Comparison of ENCODE assay signal across 8 cellular contexts in genomic region chr11:57311109-57311936, GRCh38. TPM values are rescaled to one million over a fixed set of nuclear protein-coding genes. Genes with fewer than 3 reads are reported as not detected.
DNase-seq lines count a peak whose midpoint lies in the region; ATAC-seq and TF ChIP-seq lines count a peak whose summit lies in the region.

No MANE protein-coding gene starts in this region.

- no peak for TF ChIP-seq EP300 in ovary (IDR thresholded peaks at IDR 0.05)

- DNase-seq in CD4-positive, alpha-beta memory T cell = peak in 1 of 5 donors; percentile 46
- DNase-seq in RPMI7951 (ENCODE audit: low read depth) (peak; percentile 95), glutamatergic neuron (peak; percentile 77), ovary (peak; percentile 92 to 97 (median 96))

- WGBS in ovary, 3 donors = 0 to 1% (median 1%) methylated on average over 27 to 31 of the region's 31 CpGs
- WGBS in urinary bladder = 3% methylated on average over 31 of the region's 31 CpGs

- ATAC-seq in GM19455 (IDR thresholded peaks at IDR 0.05; ENCODE audit: unreplicated experiment) = peak; percentile 95
- ATAC-seq in HG03520 (IDR thresholded peaks at IDR 0.05; ENCODE audit: unreplicated experiment) = peak; percentile 85

- H3K9me3 Mint-ChIP-seq in CD4-positive, alpha-beta memory T cell = no peaks in the 10 kb centered on the region
- H3K9me3 Mint-ChIP-seq in activated naive CD8-positive, alpha-beta T cell (ENCODE audit: low read depth) = no peaks in the 10 kb centered on the region
- H3K9me3 Mint-ChIP-seq in glutamatergic neuron (ENCODE audit: unreplicated experiment) = peaks cover 23% of the 10 kb centered on the region

- H3K27ac Mint-ChIP-seq in CD4-positive, alpha-beta memory T cell = peak overlapping the region in 1 of 7 donors; percentile 8
- no peak overlapping the region for H3K27ac Mint-ChIP-seq in activated naive CD8-positive, alpha-beta T cell
- H3K27ac Mint-ChIP-seq in glutamatergic neuron (ENCODE audit: unreplicated experiment) = no peak overlapping the region

- peak; percentile 50 for TF ChIP-seq POLR2A in ovary (IDR thresholded peaks at IDR 0.05)

- CTCF ChIA-PET in CD4-positive, alpha-beta memory T cell (lab: Charles Lee; ENCODE audit: partially characterized antibody) = no interaction called here

- peaks cover 0 to 2% of the 10 kb centered on the region in 2 donors for H3K27me3 Mint-ChIP-seq in CD4-positive, alpha-beta memory T cell
- H3K27me3 Mint-ChIP-seq in activated naive CD8-positive, alpha-beta T cell = no peaks in the 10 kb centered on the region
- H3K27me3 Mint-ChIP-seq in glutamatergic neuron (ENCODE audit: unreplicated experiment) = peaks cover 18% of the 10 kb centered on the region

- H3K4me3 ChIP-seq in CD4-positive, alpha-beta memory T cell (ENCODE audit: low read length in 2 of 2) = no peak overlapping the region
- peak overlapping the region; percentile 63 for H3K4me3 ChIP-seq in ovary
- H3K4me3 ChIP-seq in urinary bladder (ENCODE audit: low read depth, low read length) = peak overlapping the region; percentile 32

- intact Hi-C loops in CD4-positive, alpha-beta memory T cell (cut with micrococcal nuclease) = no loop called here
- intact Hi-C loops in ovary (cut with DNase I) = no loop called here

- no peak for TF ChIP-seq CTCF in glutamatergic neuron (IDR thresholded peaks at IDR 0.05; ENCODE audit: partially characterized antibody, unreplicated experiment)
- TF ChIP-seq CTCF in ovary (IDR thresholded peaks at IDR 0.05) = no peak

- no peaks in the 10 kb centered on the region for H3K9me3 ChIP-seq in CD4-positive, alpha-beta memory T cell (ENCODE audit: control insufficient read depth in 1 of 2, low read length in 2 of 2)
- no peaks in the 10 kb centered on the region for H3K9me3 ChIP-seq in ovary

- H3K27me3 ChIP-seq in CD4-positive, alpha-beta memory T cell (ENCODE audit: insufficient read depth, low read length) = no peaks in the 10 kb centered on the region
- no peaks in the 10 kb centered on the region for H3K27me3 ChIP-seq in ovary

- POLR2A ChIA-PET in CD4-positive, alpha-beta memory T cell (lab: Charles Lee; ENCODE audit: partially characterized antibody) = interaction anchor here (1.2 to 2.0 kb wide), 2 partner anchors 13 to 356 kb away, joined by 3 to 7 read pairs; no protein-coding TSS in a partner anchor

- H3K4me3 Mint-ChIP-seq in CD4-positive, alpha-beta memory T cell = peak overlapping the region; percentile 3 to 72 (median 48)
- H3K4me3 Mint-ChIP-seq in activated naive CD8-positive, alpha-beta T cell = peak overlapping the region; percentile 60
- peak overlapping the region; percentile 74 for H3K4me3 Mint-ChIP-seq in glutamatergic neuron (ENCODE audit: unreplicated experiment)

- H3K4me1 Mint-ChIP-seq in CD4-positive, alpha-beta memory T cell = peaks cover 6 to 13% (median 9%) of the 10 kb centered on the region in 4 donors
- peaks cover 15% of the 10 kb centered on the region for H3K4me1 Mint-ChIP-seq in activated naive CD8-positive, alpha-beta T cell (ENCODE audit: low read depth)
- peaks cover 46% of the 10 kb centered on the region for H3K4me1 Mint-ChIP-seq in glutamatergic neuron (ENCODE audit: low read depth, unreplicated experiment)

- peaks cover 4 to 11% of the 10 kb centered on the region in 2 donors for H3K36me3 Mint-ChIP-seq in CD4-positive, alpha-beta memory T cell
- peaks cover 9% of the 10 kb centered on the region for H3K36me3 Mint-ChIP-seq in activated naive CD8-positive, alpha-beta T cell
- peaks cover 11% of the 10 kb centered on the region for H3K36me3 Mint-ChIP-seq in glutamatergic neuron (ENCODE audit: unreplicated experiment)

- H3K27ac ChIP-seq in CD4-positive, alpha-beta memory T cell (ENCODE audit: low read depth, low read length) = no peak overlapping the region
- H3K27ac ChIP-seq in ovary (peak overlapping the region; percentile 76 to 84), urinary bladder (ENCODE audit: low read depth) (peak overlapping the region; percentile 77)

- H3K4me1 ChIP-seq in CD4-positive, alpha-beta memory T cell (ENCODE audit: insufficient read depth, low read length) = peaks cover 17% of the 10 kb centered on the region
- H3K4me1 ChIP-seq in ovary (ENCODE audit: insufficient read depth) (peaks cover 27% of the 10 kb centered on the region), urinary bladder (ENCODE audit: insufficient read depth) (peaks cover 3% of the 10 kb centered on the region)

- H3K36me3 ChIP-seq in CD4-positive, alpha-beta memory T cell (ENCODE audit: insufficient read depth, low read length) = no peaks in the 10 kb centered on the region
- H3K36me3 ChIP-seq in ovary = no peaks in the 10 kb centered on the region
- H3K36me3 ChIP-seq in urinary bladder (ENCODE audit: insufficient read depth) = peaks cover 2% of the 10 kb centered on the region

RNA-seq across cellular contexts. Expression of gene TNKS1BP1, which starts 13.4 kb away (rescaled TPM):
- 10 to 100 TPM; 17.2 to 23.7 TPM for total RNA-seq in CD4-positive, alpha-beta memory T cell
- 1 to 10 TPM in 1 of 2 donors, under 1 TPM in 1; 0.52 to 4.7 TPM for polyA plus RNA-seq in CD4-positive, alpha-beta memory T cell
- total RNA-seq in RPMI7951 (2014; rRNA removed; shearing (Covaris generic)) = 21.9 and 24.8 TPM in 2 replicates
- total RNA-seq in glutamatergic neuron (ENCODE audit: unreplicated experiment) (198 TPM), ovary (100 to 1,000 TPM in 5 of 7 donors, 10 to 100 TPM in 2; 45.2 to 230 (median 149) TPM), urinary bladder (33.6 TPM)
- polyA plus RNA-seq in ovary (10 to 100 TPM; 88.5 to 93.9 TPM), urinary bladder (146 TPM)

RNA-seq across cellular contexts. Expression of gene SSRP1, which starts 24.4 kb away (rescaled TPM):
- total RNA-seq in CD4-positive, alpha-beta memory T cell = 10 to 100 TPM; 69.0 to 74.3 TPM
- 10 to 100 TPM; 19.6 to 42.2 TPM for polyA plus RNA-seq in CD4-positive, alpha-beta memory T cell
- 105 and 106 TPM in 2 replicates for total RNA-seq in RPMI7951 (2014; rRNA removed; shearing (Covaris generic))
- total RNA-seq in glutamatergic neuron (ENCODE audit: unreplicated experiment) (91.4 TPM), ovary (100 to 1,000 TPM in 1 of 7 donors, 10 to 100 TPM in 6; 43.3 to 105 (median 87.7) TPM), urinary bladder (32.3 TPM)
- polyA plus RNA-seq in ovary (100 to 1,000 TPM in 1 of 2 donors, 10 to 100 TPM in 1; 78.6 to 134 TPM), urinary bladder (79.4 TPM)

RNA-seq across cellular contexts. Expression of gene P2RX3, which starts 26.8 kb away (rescaled TPM):
- not detected for total RNA-seq in CD4-positive, alpha-beta memory T cell
- not detected for polyA plus RNA-seq in CD4-positive, alpha-beta memory T cell
- total RNA-seq in RPMI7951 (2014; rRNA removed; shearing (Covaris generic)) = not detected in 2 replicates
- total RNA-seq in glutamatergic neuron (ENCODE audit: unreplicated experiment) (496 TPM), ovary (under 1 TPM in 1 of 7 donors, not detected in 6; 0.12 TPM), urinary bladder (1.5 TPM)
- polyA plus RNA-seq in ovary (under 1 TPM in 1 of 2 donors, not detected in 1; 0.13 TPM), urinary bladder (0.34 TPM)

Comparison
In these comparisons a context has a peak if more than half of its experiments do, and no peak if none do; other contexts are left out.
1. H3K4me3 ChIP-seq: peak in ovary (single experiment) and urinary bladder (single experiment); none in CD4-positive, alpha-beta memory T cell (0 of 2).
2. RNA of gene P2RX3, which starts 26.8 kb away (total RNA-seq): 496 TPM in glutamatergic neuron (single experiment); 1.5 TPM in urinary bladder (single experiment), 0.12 TPM in ovary, not detected in CD4-positive, alpha-beta memory T cell and not detected in RPMI7951; every median in the first group is over 100 times any median in the second.
3. Peak in every context shown above with its lines, with median percentiles within 50 percentile points of each other: H3K4me3 Mint-ChIP-seq.